Comparison of ENCODE assay signal across 8 cellular contexts in the genomic region with DNA sequence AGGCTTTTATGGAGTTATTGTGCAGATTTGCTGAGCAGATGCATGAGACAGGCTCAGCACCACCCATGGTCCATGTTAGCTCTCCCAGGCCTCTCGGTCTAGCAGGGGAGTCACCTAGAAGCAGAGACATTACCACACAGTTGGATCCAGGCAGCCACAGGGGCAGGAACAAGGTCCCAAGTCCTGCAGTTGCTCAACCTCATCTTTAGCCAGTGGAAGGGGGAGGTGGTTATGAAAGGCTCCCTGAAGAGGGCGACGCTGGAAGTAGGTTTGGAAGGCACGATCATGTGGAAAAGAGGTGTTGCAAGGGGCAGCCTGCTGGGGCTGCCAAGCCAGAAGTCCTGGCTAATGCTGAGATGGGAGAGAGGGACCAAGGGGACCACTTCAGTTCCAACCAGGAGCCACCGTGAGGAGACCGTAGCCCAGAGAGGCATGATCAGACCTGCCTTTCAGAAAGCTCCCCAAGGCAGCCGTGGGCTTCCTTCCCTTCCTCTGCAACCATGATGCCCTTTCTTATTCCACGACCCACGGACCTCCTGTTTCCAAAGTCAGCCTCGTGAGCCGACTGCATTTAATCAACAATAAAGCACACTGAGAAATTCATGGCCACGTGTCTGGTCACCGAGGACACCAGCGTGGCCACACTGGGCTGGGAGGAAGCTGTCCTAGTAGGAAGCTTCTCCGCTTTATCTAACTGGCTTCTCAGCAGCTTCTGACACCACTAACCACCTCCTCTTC. TPM values are rescaled to one million over a fixed set of nuclear protein-coding genes. Genes with fewer than 3 reads are reported as not detected.
DNase-seq lines count a peak whose midpoint lies in the region; ATAC-seq and TF ChIP-seq lines count a peak whose summit lies in the region.

No MANE protein-coding gene starts in this region.

- H3K9me3 Mint-ChIP-seq in CD14-positive monocyte (no peaks in the 10 kb centered on the region), IgD-negative memory B cell (no peaks in the 10 kb centered on the region), brain (no peaks in the 10 kb centered on the region)
- no peaks in the 10 kb centered on the region for H3K9me3 Mint-ChIP-seq in naive thymus-derived CD4-positive, alpha-beta T cell

- POLR2A ChIA-PET in naive thymus-derived CD4-positive, alpha-beta T cell (lab: Charles Lee) = interaction anchor here (0.8 to 1.5 kb wide), 4 partner anchors 12 to 128 kb away, joined by 3 to 5 read pairs (median 3); partner anchors contain the start of gene KLF2

- no peak overlapping the region for H3K27ac ChIP-seq in naive thymus-derived CD4-positive, alpha-beta T cell (ENCODE audit: low read depth, low read length)
- no peak overlapping the region for H3K27ac ChIP-seq in colonic mucosa

- intact Hi-C loops in CD14-positive monocyte (cut with micrococcal nuclease) (no loop called here), colonic mucosa (cut with DNase I) (no loop called here)
- intact Hi-C loops in naive thymus-derived CD4-positive, alpha-beta T cell (cut with micrococcal nuclease) = no loop called here

- in situ Hi-C loops in GM13976 (cut with MboI; ENCODE audit: low sequenced_read_pairs, unreplicated experiment) = no loop called here

- no peak for TF ChIP-seq CTCF in CD14-positive monocyte (IDR thresholded peaks at IDR 0.05)
- no peak for TF ChIP-seq CTCF in brain (conservative IDR thresholded peaks at IDR 0.05)
- TF ChIP-seq CTCF in GM13976 (IDR thresholded peaks at IDR 0.05; ENCODE audit: borderline replicate concordance, control extremely low read depth, extremely low read depth, insufficient read depth, missing control alignments) = no peak
- TF ChIP-seq CTCF in colonic mucosa (IDR thresholded peaks at IDR 0.05) = no peak

- no peaks in the 10 kb centered on the region for H3K27me3 ChIP-seq in naive thymus-derived CD4-positive, alpha-beta T cell (ENCODE audit: control insufficient read depth in 2 of 2, insufficient read depth in 2 of 2, low read length in 2 of 2)
- H3K27me3 ChIP-seq in colonic mucosa = no peaks in the 10 kb centered on the region

- H3K4me1 Mint-ChIP-seq in CD14-positive monocyte (peaks cover 34% of the 10 kb centered on the region), IgD-negative memory B cell (peaks cover 27 to 39% (median 29%) of the 10 kb centered on the region in 3 donors), brain (peaks cover 30% of the 10 kb centered on the region)
- H3K4me1 Mint-ChIP-seq in naive thymus-derived CD4-positive, alpha-beta T cell = peaks cover 39 to 50% (median 47%) of the 10 kb centered on the region in 7 donors

- H3K27me3 Mint-ChIP-seq in CD14-positive monocyte (ENCODE audit: low read depth in 3 of 3) (no peaks in the 10 kb centered on the region), IgD-negative memory B cell (no peaks in the 10 kb centered on the region), brain (peaks cover 5% of the 10 kb centered on the region)
- H3K27me3 Mint-ChIP-seq in naive thymus-derived CD4-positive, alpha-beta T cell = no peaks in the 10 kb centered on the region

- no peak overlapping the region for H3K4me3 ChIP-seq in naive thymus-derived CD4-positive, alpha-beta T cell (ENCODE audit: low read length)
- no peak overlapping the region for H3K4me3 ChIP-seq in colonic mucosa

- peak overlapping the region in 1 of 2 donors; percentile 57 for H3K4me3 Mint-ChIP-seq in CD14-positive monocyte
- H3K4me3 Mint-ChIP-seq in IgD-negative memory B cell = peak overlapping the region; percentile 34 to 84 (median 60)
- H3K4me3 Mint-ChIP-seq in brain = peak overlapping the region in 4 of 5 experiments; percentile 18 to 85 (median 57)
- H3K4me3 Mint-ChIP-seq in naive thymus-derived CD4-positive, alpha-beta T cell = peak overlapping the region; percentile 10 to 69 (median 34)

- ATAC-seq in naive thymus-derived CD4-positive, alpha-beta T cell = no peak
- ATAC-seq in GM19395 (IDR thresholded peaks at IDR 0.05; ENCODE audit: unreplicated experiment) = no peak

- peaks cover 4 to 53% (median 11%) of the 10 kb centered on the region in 3 experiments for H3K36me3 ChIP-seq in naive thymus-derived CD4-positive, alpha-beta T cell (ENCODE audit: control insufficient read depth in 2 of 3, insufficient read depth in 3 of 3, low read length in 3 of 3)
- H3K36me3 ChIP-seq in colonic mucosa = no peaks in the 10 kb centered on the region

- H3K9me3 ChIP-seq in naive thymus-derived CD4-positive, alpha-beta T cell (ENCODE audit: control insufficient read depth in 2 of 3, low read length in 3 of 3) = no peaks in the 10 kb centered on the region
- no peaks in the 10 kb centered on the region for H3K9me3 ChIP-seq in colonic mucosa

- H3K27ac Mint-ChIP-seq in CD14-positive monocyte = peak overlapping the region in 6 of 7 donors; percentile 15 to 84 (median 61)
- H3K27ac Mint-ChIP-seq in IgD-negative memory B cell = peak overlapping the region in 2 of 3 donors; percentile 54 to 85
- peak overlapping the region in 3 of 5 experiments; percentile 64 to 71 (median 66) for H3K27ac Mint-ChIP-seq in brain
- H3K27ac Mint-ChIP-seq in naive thymus-derived CD4-positive, alpha-beta T cell = peak overlapping the region in 8 of 9 donors; percentile 44 to 81 (median 62)

- H3K36me3 Mint-ChIP-seq in CD14-positive monocyte = peaks cover 41 to 54% of the 10 kb centered on the region in 2 donors
- peaks cover 3% of the 10 kb centered on the region for H3K36me3 Mint-ChIP-seq in IgD-negative memory B cell
- peaks cover 33% of the 10 kb centered on the region for H3K36me3 Mint-ChIP-seq in brain
- H3K36me3 Mint-ChIP-seq in naive thymus-derived CD4-positive, alpha-beta T cell = peaks cover 0 to 25% (median 12%) of the 10 kb centered on the region in 5 donors

- DNase-seq in CD14-positive monocyte (ENCODE audit: low spot score) = peak; percentile 28
- no peak for DNase-seq in naive thymus-derived CD4-positive, alpha-beta T cell
- DNase-seq in COR-L47 (lab: John Stamatoyannopoulos, UW) = no peak
- DNase-seq in GM13976 (ENCODE audit: low spot score) = no peak
- DNase-seq in colonic mucosa = no peak

- no peak overlapping the region for H3K9ac ChIP-seq in colonic mucosa (ENCODE audit: low read depth in 2 of 2, low read length in 2 of 2)

- peaks cover 16 to 23% of the 10 kb centered on the region in 2 donors for H3K4me1 ChIP-seq in naive thymus-derived CD4-positive, alpha-beta T cell (ENCODE audit: control insufficient read depth in 2 of 2, insufficient read depth in 2 of 2, low read length in 2 of 2)
- H3K4me1 ChIP-seq in colonic mucosa = peaks cover 20% of the 10 kb centered on the region

- CTCF ChIA-PET in naive thymus-derived CD4-positive, alpha-beta T cell (lab: Charles Lee) = interaction anchor here (0.6 kb wide), 2 partner anchors 67 to 123 kb away, joined by 3 to 4 read pairs; no protein-coding TSS in a partner anchor

RNA-seq across cellular contexts. Expression of gene AP1M1, which starts 2.5 kb away (rescaled TPM):
- polyA plus RNA-seq in CD14-positive monocyte = 100 to 1,000 TPM; 133 to 134 TPM
- polyA plus RNA-seq in IgD-negative memory B cell = 130 TPM
- polyA plus RNA-seq in brain (ENCODE audit: insufficient read depth, low read depth, low replicate concordance) = 72.3 TPM
- total RNA-seq in naive thymus-derived CD4-positive, alpha-beta T cell = 100 to 1,000 TPM in 4 of 5 experiments, 10 to 100 TPM in 1; 94.9 to 149 (median 125) TPM
- polyA plus RNA-seq in naive thymus-derived CD4-positive, alpha-beta T cell = 100 to 1,000 TPM; 134 to 169 TPM
- total RNA-seq in colonic mucosa = 10 to 100 TPM; 20.0 to 24.4 TPM

RNA-seq across cellular contexts. Expression of gene FAM32A, which starts 15.0 kb away (rescaled TPM):
- 100 to 1,000 TPM; 219 to 245 TPM for polyA plus RNA-seq in CD14-positive monocyte
- polyA plus RNA-seq in IgD-negative memory B cell = 123 TPM
- polyA plus RNA-seq in brain (ENCODE audit: insufficient read depth, low read depth, low replicate concordance) = 91.9 TPM
- total RNA-seq in naive thymus-derived CD4-positive, alpha-beta T cell = 10 to 100 TPM; 45.9 to 69.4 (median 65.9) TPM
- 100 to 1,000 TPM; 139 to 177 TPM for polyA plus RNA-seq in naive thymus-derived CD4-positive, alpha-beta T cell
- 10 to 100 TPM; 76.9 to 78.3 TPM for total RNA-seq in colonic mucosa

RNA-seq across cellular contexts. Expression of gene CIB3, which starts 26.9 kb away (rescaled TPM):
- polyA plus RNA-seq in CD14-positive monocyte (not detected), IgD-negative memory B cell (not detected), brain (ENCODE audit: insufficient read depth, low read depth, low replicate concordance) (not detected)
- total RNA-seq in naive thymus-derived CD4-positive, alpha-beta T cell = not detected
- not detected for polyA plus RNA-seq in naive thymus-derived CD4-positive, alpha-beta T cell
- not detected for total RNA-seq in colonic mucosa

RNA-seq across cellular contexts. Expression of gene HSH2D, which starts 56.7 kb away (rescaled TPM):
- polyA plus RNA-seq in CD14-positive monocyte (10 to 100 TPM; 13.8 to 16.7 TPM), IgD-negative memory B cell (122 TPM), brain (ENCODE audit: insufficient read depth, low read depth, low replicate concordance) (0.17 TPM)
- total RNA-seq in naive thymus-derived CD4-positive, alpha-beta T cell = 10 to 100 TPM; 20.0 to 60.0 (median 46.4) TPM
- polyA plus RNA-seq in naive thymus-derived CD4-positive, alpha-beta T cell = 10 to 100 TPM in 1 of 2 donors, 1 to 10 TPM in 1; 7.2 to 17.8 TPM
- total RNA-seq in colonic mucosa = 10 to 100 TPM; 13.5 to 14.0 TPM
